Comparison of ENCODE assay signal across 14 cellular contexts in genomic region chr3:143511174-143511879, GRCh38.
DNase-seq lines count a peak whose midpoint lies in the region; ATAC-seq, FAIRE-seq and TF ChIP-seq lines count a peak whose summit lies in the region.
"Had no signal": no experiment of that assay in that cellular context is flagged by ENCODE, and none has a peak within 500 bp of the region (broad histone marks: within the 10 kb centered on the region; RNA-seq: fewer than 3 reads in every experiment).

No MANE protein-coding gene starts in this region.

- H3K36me3 Mint-ChIP-seq in CD14-positive monocyte = peaks cover 0 to 3% of the 10 kb centered on the region in 2 donors

- 0 out of 2 replicates have a peak, but pooled peaks cover 6% of the 10 kb centered on the region for H3K4me1 ChIP-seq in HepG2 (ENCODE audit: insufficient read depth, low read length)
- no peaks in the 10 kb centered on the region for H3K4me1 ChIP-seq in right lobe of liver
- no peaks in the 10 kb centered on the region for H3K4me1 ChIP-seq in right cardiac atrium (ENCODE audit: control insufficient read depth, insufficient read depth, low read length)
- H3K4me1 ChIP-seq: HAP-1 had no signal

- H3K4me3 ChIP-seq in HepG2 (replicated peaks in 1 of 3; ENCODE audit: insufficient read depth in 1 of 3, low read depth in 2 of 3, low read length in 3 of 3) (no peak overlapping the region), right lobe of liver (no peak overlapping the region), right cardiac atrium (ENCODE audit: low read length) (no peak overlapping the region)
- H3K4me3 ChIP-seq: HAP-1 had no signal

- H2AFZ ChIP-seq in HepG2 (ENCODE audit: low read length) = no peak overlapping the region

- no peak overlapping the region for H3K27ac Mint-ChIP-seq in CD14-positive monocyte
- H3K27ac Mint-ChIP-seq: CD8-positive, alpha-beta memory T cell had no signal

- TF ChIP-seq EP300 in HepG2 (IDR thresholded peaks at IDR 0.05; ENCODE audit: low read depth in 2 of 2, low read length in 2 of 2) (no peak), HepG2 (CRISPR knock-in tag; IDR thresholded peaks at IDR 0.05; ENCODE audit: borderline replicate concordance) (no peak)

- DNase-seq in HepG2 (ENCODE audit: low spot score) (no peak), right lobe of liver (no peak), left colon (no peak), renal cortical epithelial cell (ENCODE audit: low read depth) (peak; percentile 40), T-helper 9 cell (no peak), right cardiac atrium (no peak), CD14-positive monocyte (ENCODE audit: low spot score) (no peak)
- no peak for DNase-seq in activated CD4-positive, alpha-beta T cell treated with anti-CD3 and anti-CD28 coated beads, Interleukin-2, amount 50 U/mL, for 48 hours
- DNase-seq: Caco-2; CD8-positive, alpha-beta memory T cell; DMS79 had no signal

- POLR2A ChIA-PET in HepG2 (lab: Yijun Ruan, JAX) = no interaction called here

- H3K36me3 ChIP-seq in HepG2 (replicated peaks in 1 of 2; ENCODE audit: control insufficient read depth in 1 of 2, insufficient read depth in 2 of 2, low read length in 2 of 2) (no peaks in the 10 kb centered on the region), right lobe of liver (no peaks in the 10 kb centered on the region)
- H3K36me3 ChIP-seq: HAP-1 had no signal

- no peaks in the 10 kb centered on the region for H4K20me1 ChIP-seq in HepG2 (ENCODE audit: insufficient read depth, low read length)

- TF ChIP-seq POLR2A in HepG2 (IDR thresholded peaks at IDR 0.05; ENCODE audit: insufficient read depth in 1 of 2, low read depth in 2 of 2, low read length in 2 of 2) (no peak), right lobe of liver (IDR thresholded peaks at IDR 0.05) (no peak)

- H3K27me3 ChIP-seq in HepG2 (ENCODE audit: control insufficient read depth in 1 of 2, insufficient read depth in 2 of 2, low read length in 2 of 2) (no peaks in the 10 kb centered on the region), right lobe of liver (no peaks in the 10 kb centered on the region), right cardiac atrium (ENCODE audit: control insufficient read depth, insufficient read depth) (no peaks in the 10 kb centered on the region)

- H3K4me1 Mint-ChIP-seq in CD14-positive monocyte = peaks cover 12% of the 10 kb centered on the region
- H3K4me1 Mint-ChIP-seq: CD8-positive, alpha-beta memory T cell had no signal

- no peaks in the 10 kb centered on the region for H3K27me3 Mint-ChIP-seq in CD14-positive monocyte (ENCODE audit: low read depth in 3 of 3)
- H3K27me3 Mint-ChIP-seq: CD8-positive, alpha-beta memory T cell had no signal

- H3K9ac ChIP-seq in HepG2 (ENCODE audit: insufficient read depth, low read depth, low read length) = no peak overlapping the region

- no peak overlapping the region for H3K4me3 Mint-ChIP-seq in CD14-positive monocyte
- H3K4me3 Mint-ChIP-seq: CD8-positive, alpha-beta memory T cell had no signal

- CTCF ChIA-PET in HepG2 (lab: Yijun Ruan, JAX; ENCODE audit: low intra/inter-chr PET ratio, low total read pairs) = no interaction called here

- no peak overlapping the region for H3K4me2 ChIP-seq in HepG2 (ENCODE audit: low read depth, low read length)

- peaks cover 0 to 4% (median 0%) of the 10 kb centered on the region in 7 donors for H3K9me3 Mint-ChIP-seq in CD14-positive monocyte
- H3K9me3 Mint-ChIP-seq: CD8-positive, alpha-beta memory T cell had no signal

- no peak for FAIRE-seq in HepG2 (lab: Jason Lieb, UNC)
- FAIRE-seq: H1 had no signal

- TF ChIP-seq CTCF in HepG2 (CRISPR knock-in tag; IDR thresholded peaks at IDR 0.05) (no peak), right lobe of liver (IDR thresholded peaks at IDR 0.05) (no peak), CD14-positive monocyte (IDR thresholded peaks at IDR 0.05) (no peak)

- ATAC-seq in HepG2 (no peak), right lobe of liver (no peak), left colon (peak; percentile 87), right cardiac atrium (no peak)

- no peaks in the 10 kb centered on the region for H3K79me2 ChIP-seq in HepG2 (ENCODE audit: insufficient read depth, low read length)

- BruUV-seq in HepG2 (replicated peaks; lab: Mats Ljungman, UMichigan) = no TSS peak

- intact Hi-C loops in HepG2 (cut with micrococcal nuclease; ENCODE audit: unreplicated experiment) (no loop called here), right lobe of liver (cut with DNase I) (no loop called here), left colon (cut with DNase I, micrococcal nuclease) (no loop called here), right cardiac atrium (cut with DNase I) (no loop called here), CD14-positive monocyte (cut with micrococcal nuclease) (no loop called here)

- H3K9me3 ChIP-seq in HepG2 (ENCODE audit: low read length) = no peaks in the 10 kb centered on the region
- H3K9me3 ChIP-seq in right lobe of liver = no peaks in the 10 kb centered on the region
- no peaks in the 10 kb centered on the region for H3K9me3 ChIP-seq in right cardiac atrium (ENCODE audit: control insufficient read depth, low read length)
- H3K9me3 ChIP-seq: Caco-2, HAP-1 had no signal

- in situ Hi-C loops in HepG2 (cut with HindIII; ENCODE audit: extremely low pct_ligation_motif_present, low pct_unique_long_range_greater_than_20kb) = no loop called here

- 20% methylated on average over 5 of the region's 5 CpGs for WGBS in HepG2 (ENCODE audit: low lambda C conversion rate)
- WGBS in right lobe of liver (ENCODE audit: insufficient coverage, low coverage, low lambda C conversion rate, missing lambda C conversion rate) = 56% methylated on average over 4 of the region's 5 CpGs
- WGBS in right cardiac atrium = 85% methylated on average over 5 of the region's 5 CpGs

- no peak for TF ChIP-seq RAD21 in HepG2 (CRISPR knock-in tag; IDR thresholded peaks at IDR 0.05)

- H3K27ac ChIP-seq in HepG2 (ENCODE audit: extremely low read length, insufficient read depth, low read length) (no peak overlapping the region), right lobe of liver (no peak overlapping the region), right cardiac atrium (ENCODE audit: low read length) (no peak overlapping the region)
- H3K27ac ChIP-seq: 22Rv1 had no signal

TF ChIP-seq in HepG2, 621 proteins besides CTCF, POLR2A, EP300 and RAD21:
- no peak for TF ChIP-seq ZSCAN20 (CRISPR knock-in tag; IDR thresholded peaks at IDR 0.05; ENCODE audit: borderline replicate concordance)
- TF ChIP-seq ZNF160 (CRISPR knock-in tag; IDR thresholded peaks at IDR 0.05) = no peak
- TF ChIP-seq ZNF687 (CRISPR knock-in tag; IDR thresholded peaks at IDR 0.05) = no peak
- peak; percentile 34; the same call in 1 of the 2 replicates for TF ChIP-seq NR2F6 (IDR thresholded peaks at IDR 0.05)
- TF ChIP-seq NR2F6 (CRISPR knock-in tag; IDR thresholded peaks at IDR 0.05) = no peak
